ENCODE assay signal across 18 cellular contexts in genomic region chr20:39070484-39071231, GRCh38.
DNase-seq lines count a peak whose midpoint lies in the region; ATAC-seq, FAIRE-seq and TF ChIP-seq lines count a peak whose summit lies in the region.
"Had no signal": no experiment of that assay in that cellular context is flagged by ENCODE, and none has a peak within 500 bp of the region (broad histone marks: within the 10 kb centered on the region; RNA-seq: fewer than 3 reads in every experiment).

No MANE protein-coding gene starts in this region.

- TF ChIP-seq EP300 in tibial nerve (IDR thresholded peaks at IDR 0.05): no peak

- peaks cover 6% of the 10 kb centered on the region for H3K4me1 ChIP-seq in foreskin keratinocyte
- H3K4me1 ChIP-seq in tibial nerve: no peaks in the 10 kb centered on the region

- TF ChIP-seq CTCF in foreskin keratinocyte (conservative IDR thresholded peaks at IDR 0.05): no peak
- TF ChIP-seq CTCF in tibial nerve (IDR thresholded peaks at IDR 0.05): no peak

- TF ChIP-seq POLR2A in H54 (IDR thresholded peaks at IDR 0.05; ENCODE audit: low read depth, low read length): no peak
- TF ChIP-seq POLR2A in tibial nerve (IDR thresholded peaks at IDR 0.05): no peak

- H3K36me3 Mint-ChIP-seq in activated T-helper 17 cell treated with anti-CD3 and anti-CD28 coated beads, Interleukin-2, amount 50 U/mL, for 72 hours (ENCODE audit: low read depth): no peaks in the 10 kb centered on the region
- H3K36me3 Mint-ChIP-seq: CD4-positive, CD25-positive, alpha-beta regulatory T cell; stimulated activated memory B cell treated with anti-CD40 and anti-IgM and Interleukin-4, amounts not matched to agents 10 μg/mL and 1 μg/mL and 100 μg/mL, for 72 hours had no signal

- intact Hi-C loops in left ventricle myocardium superior (cut with micrococcal nuclease): no loop called here

- peaks cover 0 to 13% (median 0%) of the 10 kb centered on the region in 4 donors for H3K9me3 ChIP-seq in tibial nerve

- FAIRE-seq in H54 (lab: Jason Lieb, UNC): no peak

- H3K9me3 Mint-ChIP-seq in activated T-helper 17 cell treated with anti-CD3 and anti-CD28 coated beads, Interleukin-2, amount 50 U/mL, for 72 hours: no peaks in the 10 kb centered on the region
- H3K9me3 Mint-ChIP-seq: activated CD4-positive, alpha-beta memory T cell treated with anti-CD3 and anti-CD28 coated beads, Interleukin-2, amount 10 ng/mL, durations not matched to agents 7 days and 5 days; T-helper 1 cell treated with Interleukin-12 subunit alpha and Interleukin-12 subunit beta and Interleukin-4 antibody, amounts not matched to agents 30 μg/mL and 1 μg/mL, for 36 hours had no signal

- no peak overlapping the region for H3K4me3 Mint-ChIP-seq in activated T-helper 17 cell treated with anti-CD3 and anti-CD28 coated beads, Interleukin-2, amount 50 U/mL, for 72 hours
- H3K4me3 Mint-ChIP-seq: activated CD4-positive, alpha-beta memory T cell treated with anti-CD3 and anti-CD28 coated beads, Interleukin-2, amount 10 ng/mL, durations not matched to agents 7 days and 5 days; activated naive CD8-positive, alpha-beta T cell; CD4-positive, CD25-positive, alpha-beta regulatory T cell; stimulated activated memory B cell treated with anti-CD40 and anti-IgM and Interleukin-4, amounts not matched to agents 10 μg/mL and 1 μg/mL and 100 μg/mL, for 72 hours; T-helper 1 cell treated with Interleukin-12 subunit alpha and Interleukin-12 subunit beta and Interleukin-4 antibody, amounts not matched to agents 30 μg/mL and 1 μg/mL, for 36 hours had no signal

- ATAC-seq in activated T-helper 17 cell treated with anti-CD3 and anti-CD28 coated beads, Interleukin-2, amount 50 U/mL, for 72 hours (replicated peaks): peak; percentile 60
- peak; percentile 86 for ATAC-seq in foreskin keratinocyte
- no peak for ATAC-seq in left ventricle myocardium superior
- ATAC-seq in HG03342 (IDR thresholded peaks at IDR 0.05; ENCODE audit: unreplicated experiment): no peak
- ATAC-seq: stimulated activated memory B cell treated with anti-CD40 and anti-IgM and Interleukin-4, amounts not matched to agents 10 μg/mL and 1 μg/mL and 100 μg/mL, for 72 hours had no signal

- H3K27ac ChIP-seq in foreskin keratinocyte: peak overlapping the region; percentile 59
- H3K27ac ChIP-seq in tibial nerve: no peak overlapping the region
- H3K27ac ChIP-seq: dorsolateral prefrontal cortex, hepatocyte, ovary had no signal

- H3K4me3 ChIP-seq in tibial nerve: no peak overlapping the region
- H3K4me3 ChIP-seq: dorsolateral prefrontal cortex, hepatocyte, ovary had no signal

- H3K27me3 Mint-ChIP-seq in activated T-helper 17 cell treated with anti-CD3 and anti-CD28 coated beads, Interleukin-2, amount 50 U/mL, for 72 hours: peaks cover 31% of the 10 kb centered on the region

- H3K36me3 ChIP-seq in tibial nerve: no peaks in the 10 kb centered on the region
- H3K36me3 ChIP-seq: ovary had no signal

- no peaks in the 10 kb centered on the region for H3K27me3 ChIP-seq in foreskin keratinocyte
- H3K27me3 ChIP-seq in tibial nerve: peaks cover 0 to 4% of the 10 kb centered on the region in 2 donors
- H3K27me3 ChIP-seq: hepatocyte, ovary had no signal

- no peak overlapping the region for H3K27ac Mint-ChIP-seq in activated T-helper 17 cell treated with anti-CD3 and anti-CD28 coated beads, Interleukin-2, amount 50 U/mL, for 72 hours
- H3K27ac Mint-ChIP-seq: activated CD4-positive, alpha-beta memory T cell treated with anti-CD3 and anti-CD28 coated beads, Interleukin-2, amount 10 ng/mL, durations not matched to agents 7 days and 5 days; activated naive CD8-positive, alpha-beta T cell; CD4-positive, CD25-positive, alpha-beta regulatory T cell; stimulated activated memory B cell treated with anti-CD40 and anti-IgM and Interleukin-4, amounts not matched to agents 10 μg/mL and 1 μg/mL and 100 μg/mL, for 72 hours; T-helper 1 cell treated with Interleukin-12 subunit alpha and Interleukin-12 subunit beta and Interleukin-4 antibody, amounts not matched to agents 30 μg/mL and 1 μg/mL, for 36 hours had no signal

- DNase-seq in AG08396 (ENCODE audit: low spot score) (peak; percentile 76), H54 (ENCODE audit: insufficient read length, low spot score) (peak; percentile 78), foreskin keratinocyte (peak; percentile 47 to 70), NCI-H1694 treated with DMSO at 0.1 percent for 48 hours (lab: John Stamatoyannopoulos, UW) (no peak), left ventricle myocardium superior (no peak), tibial nerve (ENCODE audit: low spot score in 2 of 2) (no peak)
- DNase-seq: activated CD4-positive, alpha-beta memory T cell treated with anti-CD3 and anti-CD28 coated beads, Interleukin-2, amount 10 ng/mL, durations not matched to agents 7 days and 5 days; CD4-positive, CD25-positive, alpha-beta regulatory T cell; dorsolateral prefrontal cortex; mesendoderm; NCI-H2171; ovary had no signal

- H3K4me1 Mint-ChIP-seq in activated T-helper 17 cell treated with anti-CD3 and anti-CD28 coated beads, Interleukin-2, amount 50 U/mL, for 72 hours: no peaks in the 10 kb centered on the region
- H3K4me1 Mint-ChIP-seq: activated CD4-positive, alpha-beta memory T cell treated with anti-CD3 and anti-CD28 coated beads, Interleukin-2, amount 10 ng/mL, durations not matched to agents 7 days and 5 days; CD4-positive, CD25-positive, alpha-beta regulatory T cell; stimulated activated memory B cell treated with anti-CD40 and anti-IgM and Interleukin-4, amounts not matched to agents 10 μg/mL and 1 μg/mL and 100 μg/mL, for 72 hours had no signal

- 65 to 68% methylated on average over 7 of the region's 7 CpGs for WGBS in tibial nerve, 2 donors

Comparison
In these comparisons a context has a peak if more than half of its experiments do, and no peak if none do; other contexts are left out.
1. DNase-seq: peak in AG08396 (single experiment), H54 (single experiment) and foreskin keratinocyte (2 of 2); none in NCI-H1694 treated with DMSO at 0.1 percent for 48 hours (single experiment), left ventricle myocardium superior (single experiment) and tibial nerve (0 of 2).
2. ATAC-seq: peak in activated T-helper 17 cell treated with anti-CD3 and anti-CD28 coated beads, Interleukin-2, amount 50 U/mL, for 72 hours (single experiment) and foreskin keratinocyte (single experiment); none in left ventricle myocardium superior (single experiment) and HG03342 (single experiment).